3 cellular contexts compared by ENCODE assay signal in genomic region chr12:23421556-23421955, GRCh38.
TF ChIP-seq lines count a peak whose summit lies in the region.

No MANE protein-coding gene starts in this region.

TF ChIP-seq in HepG2, 621 proteins besides CTCF, POLR2A, EP300 and RAD21:
- TF ChIP-seq FOSL2 (CRISPR knock-in tag; IDR thresholded peaks at IDR 0.05) = peak; percentile 36; the same call in 1 of the 2 replicates
- TF ChIP-seq CEBPB (IDR thresholded peaks at IDR 0.05; ENCODE audit: borderline replicate concordance, low read depth, low read length) = peak; percentile 24; the same call in 1 of the 2 replicates
- TF ChIP-seq HNF4A (CRISPR knock-in tag; IDR thresholded peaks at IDR 0.05) = 0 out of 2 replicates have a peak, but pooled peaks have one; percentile 11
- TF ChIP-seq GRHL1 (CRISPR knock-in tag; conservative IDR thresholded peaks at IDR 0.05) = no peak

TF ChIP-seq in K562, 482 proteins besides CTCF, POLR2A, EP300 and RAD21:
- peak; percentile 53 for TF ChIP-seq CEBPB (tag; IDR thresholded peaks at IDR 0.05)
- TF ChIP-seq SETDB1 (IDR thresholded peaks at IDR 0.05; ENCODE audit: low read length) = no peak

TF ChIP-seq in H1, 55 proteins besides CTCF, POLR2A, EP300 and RAD21:
- TF ChIP-seq BCL11A (IDR thresholded peaks at IDR 0.05; ENCODE audit: low read depth in 2 of 2, low read length in 2 of 2) (no peak), CTBP2 (IDR thresholded peaks at IDR 0.05; ENCODE audit: borderline replicate concordance, insufficient read depth, insufficient read length, low read length) (no peak), GABPA (IDR thresholded peaks at IDR 0.05; ENCODE audit: borderline replicate concordance, insufficient read depth, low read length) (no peak), TAF1 (IDR thresholded peaks at IDR 0.05; ENCODE audit: low read depth, low read length) (no peak), E2F6 (IDR thresholded peaks at IDR 0.05) (no peak), MAFK (IDR thresholded peaks at IDR 0.05; ENCODE audit: low read depth, low read length) (no peak), RNF2 (IDR thresholded peaks at IDR 0.05; ENCODE audit: borderline replicate concordance, low read depth, low read length, missing control alignments, poor library complexity, severe bottlenecking) (no peak), EZH2 (IDR thresholded peaks at IDR 0.05; ENCODE audit: low read depth, low read length, severe bottlenecking) (no peak), KDM4A (IDR thresholded peaks at IDR 0.05; ENCODE audit: low read depth, low read length, severe bottlenecking) (no peak)
